18 cellular contexts compared by ENCODE assay signal in the genomic region with DNA sequence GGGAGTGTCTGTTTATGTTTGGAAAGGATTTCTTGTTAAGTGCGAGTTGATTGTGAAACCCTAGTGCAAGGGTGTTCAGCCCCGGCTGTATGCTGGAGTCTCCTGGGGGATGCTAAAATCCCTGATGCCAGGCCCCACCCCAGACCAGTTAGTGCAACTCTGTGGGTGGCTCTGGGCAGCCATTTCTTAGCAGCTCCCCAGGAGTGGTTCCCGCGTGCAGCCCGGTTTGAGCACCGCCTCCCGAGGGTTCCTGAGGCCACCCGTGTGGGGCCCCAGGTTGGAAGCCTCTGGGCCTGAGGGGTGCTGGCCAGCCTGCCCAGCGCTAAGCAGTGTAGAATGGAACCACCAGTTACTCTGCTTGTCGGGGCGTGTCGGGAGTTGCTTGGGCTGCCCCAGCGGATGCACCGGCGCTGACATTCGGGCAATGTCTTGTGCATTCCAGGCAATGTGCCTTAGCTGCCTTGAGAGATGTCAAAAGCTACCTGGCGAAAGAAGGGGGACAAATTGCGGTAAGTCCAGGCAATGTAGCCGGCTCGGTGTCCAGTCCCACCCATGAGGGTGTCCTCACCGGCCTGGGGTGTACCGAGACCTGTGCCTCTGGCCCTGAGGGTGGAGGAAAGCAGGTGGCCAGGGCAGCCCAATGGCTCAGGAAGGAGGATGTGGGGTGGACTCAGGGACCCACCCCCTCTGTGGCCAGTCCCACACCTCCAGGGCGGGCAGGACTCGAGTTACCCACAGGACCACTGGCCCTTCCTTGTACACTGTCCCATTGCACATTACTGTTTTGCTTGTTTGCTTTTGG. TPM values are rescaled to one million over a fixed set of nuclear protein-coding genes. Genes with fewer than 3 reads are reported as not detected.
DNase-seq lines count a peak whose midpoint lies in the region; ATAC-seq and TF ChIP-seq lines count a peak whose summit lies in the region.
"Had no signal": no experiment of that assay in that cellular context is flagged by ENCODE, and none has a peak within 500 bp of the region (broad histone marks: within the 10 kb centered on the region; RNA-seq: fewer than 3 reads in every experiment).

No MANE protein-coding gene starts in this region.

- intact Hi-C loops in heart right ventricle (cut with DNase I) = no loop called here
- intact Hi-C loops in ascending aorta (cut with DNase I) = no loop called here
- intact Hi-C loops in activated CD4-positive, alpha-beta memory T cell treated with anti-CD3 and anti-CD28 coated beads for 36 hours (cut with micrococcal nuclease) = no loop called here

- 91 to 93% methylated on average over 24 of the region's 24 CpGs for WGBS in heart right ventricle, 2 donors

- no peak for ATAC-seq in heart right ventricle
- no peak for ATAC-seq in thoracic aorta (ENCODE audit: insufficient number of reproducible peaks, low FRiP score, low read depth)
- no peak for ATAC-seq in GM19452 (IDR thresholded peaks at IDR 0.05; ENCODE audit: unreplicated experiment)

- POLR2A ChIA-PET in activated CD4-positive, alpha-beta memory T cell treated with anti-CD3 and anti-CD28 coated beads for 36 hours (lab: Charles Lee) = no interaction called here

- peaks cover 6% of the 10 kb centered on the region for H3K27me3 Mint-ChIP-seq in nephron progenitor cell (ENCODE audit: low read depth, poor library complexity)
- no peaks in the 10 kb centered on the region for H3K27me3 Mint-ChIP-seq in activated CD4-positive, alpha-beta memory T cell treated with anti-CD3 and anti-CD28 coated beads for 36 hours
- H3K27me3 Mint-ChIP-seq: CD4-positive, CD25-positive, alpha-beta regulatory T cell had no signal

- H3K4me3 ChIP-seq in cardiac muscle cell = no peak overlapping the region
- no peak overlapping the region for H3K4me3 ChIP-seq in heart right ventricle
- H3K4me3 ChIP-seq in ascending aorta = no peak overlapping the region
- H3K4me3 ChIP-seq in thoracic aorta = no peak overlapping the region
- H3K4me3 ChIP-seq: HAP-1 had no signal

- H3K4me3 Mint-ChIP-seq in nephron progenitor cell = no peak overlapping the region
- H3K4me3 Mint-ChIP-seq in activated CD4-positive, alpha-beta memory T cell treated with anti-CD3 and anti-CD28 coated beads for 36 hours = no peak overlapping the region
- H3K4me3 Mint-ChIP-seq: CD4-positive, CD25-positive, alpha-beta regulatory T cell had no signal

- H3K9me3 ChIP-seq in cardiac muscle cell (ENCODE audit: low read depth) (no peaks in the 10 kb centered on the region), heart right ventricle (no peaks in the 10 kb centered on the region), ascending aorta (no peaks in the 10 kb centered on the region), thoracic aorta (no peaks in the 10 kb centered on the region)
- H3K9me3 ChIP-seq: HAP-1 had no signal

- H3K27me3 ChIP-seq in cardiac muscle cell (no peaks in the 10 kb centered on the region), heart right ventricle (no peaks in the 10 kb centered on the region), ascending aorta (no peaks in the 10 kb centered on the region), thoracic aorta (replicated peaks; ENCODE audit: insufficient read depth) (no peaks in the 10 kb centered on the region)

- H3K36me3 Mint-ChIP-seq in nephron progenitor cell (ENCODE audit: low read depth) = peaks cover 82% of the 10 kb centered on the region
- peaks cover 58% of the 10 kb centered on the region for H3K36me3 Mint-ChIP-seq in activated CD4-positive, alpha-beta memory T cell treated with anti-CD3 and anti-CD28 coated beads for 36 hours

- TF ChIP-seq CTCF in cardiac muscle cell (IDR thresholded peaks at IDR 0.05; ENCODE audit: low read depth, low read length) (no peak), heart right ventricle (IDR thresholded peaks at IDR 0.05) (no peak), ascending aorta (IDR thresholded peaks at IDR 0.05) (no peak), nephron progenitor cell (IDR thresholded peaks at IDR 0.05) (no peak), thoracic aorta (IDR thresholded peaks at IDR 0.05) (no peak)

- peak overlapping the region; percentile 49 for H3K27ac Mint-ChIP-seq in nephron progenitor cell
- no peak overlapping the region for H3K27ac Mint-ChIP-seq in activated CD4-positive, alpha-beta memory T cell treated with anti-CD3 and anti-CD28 coated beads for 36 hours
- H3K27ac Mint-ChIP-seq: CD4-positive, CD25-positive, alpha-beta regulatory T cell had no signal

- H3K9me3 Mint-ChIP-seq in nephron progenitor cell = no peaks in the 10 kb centered on the region
- H3K9me3 Mint-ChIP-seq in activated CD4-positive, alpha-beta memory T cell treated with anti-CD3 and anti-CD28 coated beads for 36 hours = no peaks in the 10 kb centered on the region
- H3K9me3 Mint-ChIP-seq: CD4-positive, CD25-positive, alpha-beta regulatory T cell had no signal

- peaks cover 64% of the 10 kb centered on the region for H3K36me3 ChIP-seq in cardiac muscle cell
- peaks cover 9 to 99% (median 38%) of the 10 kb centered on the region in 9 donors for H3K36me3 ChIP-seq in heart right ventricle
- peaks cover 75% of the 10 kb centered on the region in 2 donors for H3K36me3 ChIP-seq in ascending aorta
- peaks cover 73% of the 10 kb centered on the region for H3K36me3 ChIP-seq in thoracic aorta

- H3K4me1 ChIP-seq in cardiac muscle cell (ENCODE audit: low read depth) = peaks cover 32% of the 10 kb centered on the region
- peaks cover 0 to 24% (median 14%) of the 10 kb centered on the region in 9 donors for H3K4me1 ChIP-seq in heart right ventricle
- H3K4me1 ChIP-seq in ascending aorta = peaks cover 10 to 30% of the 10 kb centered on the region in 2 donors
- H3K4me1 ChIP-seq in thoracic aorta (ENCODE audit: control insufficient read depth in 1 of 2, low read depth in 2 of 2) = peaks cover 16 to 64% of the 10 kb centered on the region in 2 donors
- H3K4me1 ChIP-seq: HAP-1 had no signal

- CTCF ChIA-PET in activated CD4-positive, alpha-beta memory T cell treated with anti-CD3 and anti-CD28 coated beads for 36 hours (lab: Charles Lee) = no interaction called here

- H3K27ac ChIP-seq in cardiac muscle cell = peak overlapping the region; percentile 96
- H3K27ac ChIP-seq in heart right ventricle = no peak overlapping the region
- peak overlapping the region; percentile 81 to 87 for H3K27ac ChIP-seq in ascending aorta
- H3K27ac ChIP-seq in thoracic aorta = peak overlapping the region; percentile 47 to 49

- H3K4me1 Mint-ChIP-seq in nephron progenitor cell = peaks cover 30% of the 10 kb centered on the region
- no peaks in the 10 kb centered on the region for H3K4me1 Mint-ChIP-seq in activated CD4-positive, alpha-beta memory T cell treated with anti-CD3 and anti-CD28 coated beads for 36 hours (ENCODE audit: low read depth)

- DNase-seq in cardiac muscle cell (ENCODE audit: low read depth in 1 of 2, low spot score in 1 of 2) = no peak
- no peak for DNase-seq in heart right ventricle
- DNase-seq in ascending aorta (ENCODE audit: low spot score in 2 of 2) = no peak
- no peak for DNase-seq in nephron progenitor cell
- DNase-seq in thoracic aorta (ENCODE audit: low spot score) = no peak
- no peak for DNase-seq in activated CD4-positive, alpha-beta memory T cell treated with anti-CD3 and anti-CD28 coated beads for 36 hours
- DNase-seq in epidermal melanocyte (ENCODE audit: insufficient read length, low spot score) = no peak
- DNase-seq: CD4-positive, CD25-positive, alpha-beta regulatory T cell; DMS53; KBM-7; MV-4-11; NCI-H1417; NCI-H1930; NCI-H526 treated with DMSO at 0.1 percent for 48 hours; NK-92 treated with Interleukin-12 subunit alpha and Interleukin-12 subunit beta, amount 100 ng/mL, for 24 hours; SIG-M5 had no signal

RNA-seq across cellular contexts. Expression of a gene that starts 13.2 kb away (rescaled TPM):
- 47.6 and 55.8 TPM in 2 replicates for total RNA-seq in cardiac muscle cell
- polyA plus RNA-seq in cardiac muscle cell = 37.1 and 47.6 TPM in 2 replicates
- 10 to 100 TPM in 9 of 10 donors, 1 to 10 TPM in 1; 7.6 to 77.3 (median 16.3) TPM for total RNA-seq in heart right ventricle
- polyA plus RNA-seq in heart right ventricle = 10 to 100 TPM in 1 of 2 donors, 1 to 10 TPM in 1; 5.5 to 10.6 TPM
- 68.0 TPM for total RNA-seq in ascending aorta
- 100 to 1,000 TPM; 151 to 311 TPM for total RNA-seq in thoracic aorta
- total RNA-seq in activated CD4-positive, alpha-beta memory T cell treated with anti-CD3 and anti-CD28 coated beads for 36 hours = 10 to 100 TPM; 70.6 to 76.4 TPM

Comparison
In these comparisons a context has a peak if more than half of its experiments do, and no peak if none do; other contexts are left out.
1. H3K27ac ChIP-seq: peak in cardiac muscle cell (single experiment), ascending aorta (2 of 2) and thoracic aorta (2 of 2); none in heart right ventricle (0 of 10).